In the genomic region with DNA sequence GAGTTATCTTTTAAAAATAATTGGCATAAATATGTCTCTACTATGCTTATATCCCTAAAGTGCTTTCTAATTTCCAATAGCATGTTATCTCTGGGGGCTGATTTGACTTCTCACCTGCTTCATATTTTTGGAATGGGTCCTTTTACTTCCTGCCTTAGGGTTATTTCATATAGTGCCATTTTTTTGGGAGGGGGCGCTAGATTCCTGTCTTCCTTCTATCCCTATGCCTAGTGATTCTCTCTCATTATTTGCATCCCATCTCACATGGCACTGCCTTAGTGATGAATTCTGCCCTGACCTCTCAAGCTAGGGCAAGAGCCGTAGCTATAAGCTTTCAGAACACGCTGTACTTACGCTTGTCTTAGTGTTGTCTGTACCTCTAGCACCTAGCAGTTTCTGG, we compare ENCODE assay signal across 23 cellular contexts.
"Had no signal": no experiment of that assay in that cellular context is flagged by ENCODE, and none has a peak within 500 bp of the region (broad histone marks: within the 10 kb centered on the region; RNA-seq: fewer than 3 reads in every experiment).

No MANE protein-coding gene starts in this region.

- H3K4me1 Mint-ChIP-seq: activated CD4-positive, alpha-beta memory T cell treated with anti-CD3 and anti-CD28 coated beads, Interleukin-2, amount 10 ng/mL, durations not matched to agents 7 days and 5 days; activated CD8-positive, alpha-beta memory T cell treated with anti-CD3 and anti-CD28 coated beads, Interleukin-2, amount 10 ng/mL, durations not matched to agents 7 days and 5 days; activated naive CD4-positive, alpha-beta T cell treated with anti-CD3 and anti-CD28 coated beads, Interleukin-2, amount 10 ng/mL, durations not matched to agents 7 days and 5 days; immature natural killer cell; naive B cell; stimulated activated naive B cell treated with anti-CD40 and anti-IgM and Interleukin-4, amounts not matched to agents 10 μg/mL and 1 μg/mL and 100 μg/mL, for 72 hours had no signal

- H3K27me3 Mint-ChIP-seq: activated CD4-positive, alpha-beta memory T cell treated with anti-CD3 and anti-CD28 coated beads, Interleukin-2, amount 10 ng/mL, durations not matched to agents 7 days and 5 days; activated CD8-positive, alpha-beta memory T cell treated with anti-CD3 and anti-CD28 coated beads, Interleukin-2, amount 10 ng/mL, durations not matched to agents 7 days and 5 days; activated naive CD4-positive, alpha-beta T cell treated with anti-CD3 and anti-CD28 coated beads, Interleukin-2, amount 10 ng/mL, durations not matched to agents 7 days and 5 days; naive B cell; stimulated activated naive B cell treated with anti-CD40 and anti-IgM and Interleukin-4, amounts not matched to agents 10 μg/mL and 1 μg/mL and 100 μg/mL, for 72 hours had no signal

- H3K4me3 Mint-ChIP-seq: activated CD4-positive, alpha-beta memory T cell treated with anti-CD3 and anti-CD28 coated beads, Interleukin-2, amount 10 ng/mL, durations not matched to agents 7 days and 5 days; activated CD8-positive, alpha-beta memory T cell treated with anti-CD3 and anti-CD28 coated beads, Interleukin-2, amount 10 ng/mL, durations not matched to agents 7 days and 5 days; activated naive CD4-positive, alpha-beta T cell treated with anti-CD3 and anti-CD28 coated beads, Interleukin-2, amount 10 ng/mL, durations not matched to agents 7 days and 5 days; immature natural killer cell; naive B cell; stimulated activated naive B cell treated with anti-CD40 and anti-IgM and Interleukin-4, amounts not matched to agents 10 μg/mL and 1 μg/mL and 100 μg/mL, for 72 hours had no signal

- H3K9me3 ChIP-seq: body of pancreas, heart right ventricle, lower lobe of right lung, testis, uterus had no signal

- H3K27ac Mint-ChIP-seq: activated CD4-positive, alpha-beta memory T cell treated with anti-CD3 and anti-CD28 coated beads, Interleukin-2, amount 10 ng/mL, durations not matched to agents 7 days and 5 days; activated CD8-positive, alpha-beta memory T cell treated with anti-CD3 and anti-CD28 coated beads, Interleukin-2, amount 10 ng/mL, durations not matched to agents 7 days and 5 days; activated naive CD4-positive, alpha-beta T cell treated with anti-CD3 and anti-CD28 coated beads, Interleukin-2, amount 10 ng/mL, durations not matched to agents 7 days and 5 days; immature natural killer cell; naive B cell; stimulated activated naive B cell treated with anti-CD40 and anti-IgM and Interleukin-4, amounts not matched to agents 10 μg/mL and 1 μg/mL and 100 μg/mL, for 72 hours had no signal

- H3K27ac ChIP-seq: body of pancreas, cardiac muscle cell, heart right ventricle, lower lobe of right lung, testis, uterus had no signal

- H3K36me3 Mint-ChIP-seq: activated CD8-positive, alpha-beta memory T cell treated with anti-CD3 and anti-CD28 coated beads, Interleukin-2, amount 10 ng/mL, durations not matched to agents 7 days and 5 days; activated naive CD4-positive, alpha-beta T cell treated with anti-CD3 and anti-CD28 coated beads, Interleukin-2, amount 10 ng/mL, durations not matched to agents 7 days and 5 days; naive B cell; stimulated activated naive B cell treated with anti-CD40 and anti-IgM and Interleukin-4, amounts not matched to agents 10 μg/mL and 1 μg/mL and 100 μg/mL, for 72 hours had no signal

- H3K27me3 ChIP-seq: body of pancreas, cardiac muscle cell, heart right ventricle, testis, uterus had no signal

- DNase-seq: activated CD4-positive, alpha-beta memory T cell treated with anti-CD3 and anti-CD28 coated beads, Interleukin-2, amount 10 ng/mL, durations not matched to agents 7 days and 5 days; activated CD4-positive, alpha-beta T cell treated with anti-CD3 and anti-CD28 coated beads for 48 hours; activated CD8-positive, alpha-beta memory T cell treated with anti-CD3 and anti-CD28 coated beads, Interleukin-2, amount 10 ng/mL, durations not matched to agents 7 days and 5 days; activated effector memory CD4-positive, alpha-beta T cell treated with anti-CD3 and anti-CD28 coated beads, Interleukin-2, amount 50 U/mL, for 16 hours; activated naive CD4-positive, alpha-beta T cell treated with anti-CD3 and anti-CD28 coated beads, Interleukin-2, amount 10 ng/mL, durations not matched to agents 7 days and 5 days; activated T-cell treated with anti-CD3 and anti-CD28 coated beads for 4 hours; anterior cingulate cortex; body of pancreas; cortex of kidney; erythroblast; foreskin fibroblast; heart right ventricle; immature natural killer cell; lower lobe of right lung; naive B cell; occipital lobe; small intestine; stimulated activated naive B cell treated with anti-CD40 and anti-IgM and Interleukin-4, amounts not matched to agents 10 μg/mL and 1 μg/mL and 100 μg/mL, for 72 hours; T1000; testis; trophoblast cell; uterus had no signal

- H3K4me3 ChIP-seq: body of pancreas, cardiac muscle cell, heart right ventricle, lower lobe of right lung, testis, uterus had no signal

- H3K36me3 ChIP-seq: cardiac muscle cell, heart right ventricle, lower lobe of right lung, uterus had no signal

- H3K4me1 ChIP-seq: body of pancreas, heart right ventricle, lower lobe of right lung, testis, uterus had no signal
